ENCODE assay signal across 26 cellular contexts in the genomic region with DNA sequence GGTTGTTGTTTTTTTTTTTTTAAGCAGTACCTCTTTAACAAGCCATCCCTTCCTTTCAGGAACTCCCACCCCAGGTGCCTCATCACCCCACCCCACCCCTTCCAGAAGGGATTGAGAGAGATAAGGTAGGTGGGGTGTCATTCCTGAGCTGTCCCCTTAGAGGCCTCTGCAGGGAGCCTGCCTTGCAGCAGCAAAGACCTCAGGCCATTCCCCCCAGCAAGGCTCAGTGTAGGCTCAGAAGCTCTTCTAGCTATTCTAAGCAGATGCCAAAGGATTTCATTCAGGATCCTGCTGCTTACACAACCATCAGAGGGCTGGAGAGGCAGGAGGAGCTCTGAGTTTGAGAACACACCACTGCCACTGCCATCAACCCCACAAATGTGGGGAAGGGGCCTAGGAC. TPM values are rescaled to one million over a fixed set of nuclear protein-coding genes. Genes with fewer than 3 reads are reported as not detected.
"Had no signal": no experiment of that assay in that cellular context is flagged by ENCODE, and none has a peak within 500 bp of the region (broad histone marks: within the 10 kb centered on the region; RNA-seq: fewer than 3 reads in every experiment).

No MANE protein-coding gene starts in this region.

- H3K4me1 ChIP-seq: colonic mucosa, gastrocnemius medialis, prostate gland, right atrium auricular region, spleen, testis, tibial artery had no signal

- H3K27me3 ChIP-seq: colonic mucosa, right atrium auricular region, testis had no signal

- H3K36me3 ChIP-seq: colonic mucosa, gastrocnemius medialis, lower lobe of right lung, prostate gland, right atrium auricular region, spleen, tibial artery had no signal

- H3K9me3 ChIP-seq: colonic mucosa, gastrocnemius medialis, lower lobe of right lung, prostate gland, testis had no signal

- FAIRE-seq: islet of Langerhans had no signal

- H3K4me3 ChIP-seq: colonic mucosa, gastrocnemius medialis, lower lobe of right lung, prostate gland, right atrium auricular region, skin epidermis, spleen, testis, tibial artery had no signal

- DNase-seq: colonic mucosa; dermis blood vessel endothelial cell; effector memory CD8-positive, alpha-beta T cell; foreskin fibroblast; gastrocnemius medialis; head of caudate nucleus; kidney glomerular epithelial cell; left ventricle myocardium superior; lower lobe of right lung; natural killer cell; spleen; stimulated activated CD4-positive, alpha-beta T cell treated with anti-CD3 and anti-CD28 coated beads, Interleukin-4, amount 100 ng/mL, for 4 hours; stimulated activated naive CD8-positive, alpha-beta T cell treated with anti-CD3 and anti-CD28 coated beads, Interleukin-15, Interleukin-2, amounts not matched to agents 100 U/mL and 50 U/mL, for 24 hours; substantia nigra; testis; tibial artery had no signal

- ATAC-seq: effector memory CD8-positive, alpha-beta T cell; gastrocnemius medialis; left ventricle myocardium superior; lower lobe of right lung; natural killer cell had no signal

- H3K27ac ChIP-seq: colonic mucosa, gastrocnemius medialis, lower lobe of right lung, prostate gland, right atrium auricular region, skin epidermis, testis, tibial artery had no signal

RNA-seq across cellular contexts. Expression of a gene that starts 5.8 kb away (rescaled TPM):
- total RNA-seq: chondrocyte, colonic mucosa, dermis blood vessel endothelial cell, gastrocnemius medialis, glomerular endothelial cell, left ventricle myocardium superior, lower lobe of right lung, mononuclear cell, natural killer cell, osteocyte, prostate gland, right atrium auricular region, spleen, urinary bladder had no signal
- polyA plus RNA-seq: neural cell, urinary bladder had no signal

RNA-seq across cellular contexts. Expression of a gene that starts 24.2 kb away (rescaled TPM):
- total RNA-seq: chondrocyte, osteocyte, urinary bladder had no signal
- polyA plus RNA-seq: neural cell had no signal

RNA-seq across cellular contexts. Expression of a gene that starts 28.2 kb away (rescaled TPM):
- total RNA-seq: osteocyte had no signal

RNA-seq across cellular contexts. Expression of a gene that starts 39.4 kb away (rescaled TPM):
- total RNA-seq: chondrocyte, dermis blood vessel endothelial cell, gastrocnemius medialis, glomerular endothelial cell, left ventricle myocardium superior, natural killer cell, osteocyte, right atrium auricular region, urinary bladder had no signal
- polyA plus RNA-seq: neural cell had no signal
